In the genomic region with DNA sequence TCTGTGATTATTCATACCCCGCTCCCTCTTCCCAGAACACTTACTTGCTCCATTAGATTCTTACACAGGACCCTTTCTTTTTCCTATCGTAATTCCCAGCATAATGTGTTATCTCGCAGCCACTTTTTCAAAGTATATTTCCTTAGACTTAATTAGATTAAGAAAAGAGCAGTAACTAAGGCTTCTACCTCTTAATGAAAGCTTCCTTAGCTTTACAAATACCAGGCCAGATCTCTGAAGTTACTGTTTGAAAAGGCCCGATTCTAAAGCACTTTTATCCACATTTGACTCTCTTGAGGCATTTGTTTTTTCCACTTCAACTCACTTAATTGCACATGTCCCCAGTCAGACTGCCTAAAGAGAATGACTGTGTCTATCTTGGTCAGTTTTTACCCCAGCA, we compare ENCODE assay signal across 25 cellular contexts.
DNase-seq lines count a peak whose midpoint lies in the region; ATAC-seq and TF ChIP-seq lines count a peak whose summit lies in the region.
"Had no signal": no experiment of that assay in that cellular context is flagged by ENCODE, and none has a peak within 500 bp of the region (broad histone marks: within the 10 kb centered on the region; RNA-seq: fewer than 3 reads in every experiment).

No MANE protein-coding gene starts in this region.

- H3K9me3 Mint-ChIP-seq in Calu3 (ENCODE audit: low read depth, unreplicated experiment), result no peaks in the 10 kb centered on the region
- H3K9me3 Mint-ChIP-seq in nephron, result no peaks in the 10 kb centered on the region
- peaks cover 0 to 11% (median under 1%) of the 10 kb centered on the region in 9 donors for H3K9me3 Mint-ChIP-seq in naive thymus-derived CD8-positive, alpha-beta T cell
- H3K9me3 Mint-ChIP-seq in activated CD8-positive, alpha-beta memory T cell treated with anti-CD3 and anti-CD28 coated beads, Interleukin-2, amount 10 ng/mL, durations not matched to agents 7 days and 5 days (ENCODE audit: low read depth), result peaks cover 9% of the 10 kb centered on the region

- CTCF ChIA-PET in Calu3 (lab: Charles Lee), result no interaction called here
- CTCF ChIA-PET in activated CD8-positive, alpha-beta memory T cell treated with anti-CD3 and anti-CD28 coated beads, Interleukin-2, amount 10 ng/mL, durations not matched to agents 7 days and 5 days (lab: Charles Lee), result no interaction called here

- H3K4me1 ChIP-seq in hepatocyte (ENCODE audit: insufficient read depth), result peaks cover 5% of the 10 kb centered on the region
- H3K4me1 ChIP-seq: Peyer's patch had no signal

- peak overlapping the region; percentile 32 for H3K4me2 ChIP-seq in hepatocyte

- peak overlapping the region; percentile 96 for H3K27ac Mint-ChIP-seq in Calu3 (ENCODE audit: unreplicated experiment)
- peak overlapping the region; percentile 97 to 98 (median 98) for H3K27ac Mint-ChIP-seq in nephron
- H3K27ac Mint-ChIP-seq in naive thymus-derived CD8-positive, alpha-beta T cell, result no peak overlapping the region
- no peak overlapping the region for H3K27ac Mint-ChIP-seq in activated CD8-positive, alpha-beta memory T cell treated with anti-CD3 and anti-CD28 coated beads, Interleukin-2, amount 10 ng/mL, durations not matched to agents 7 days and 5 days
- H3K27ac Mint-ChIP-seq: CD8-positive, alpha-beta memory T cell; HFFc6 had no signal

- no peaks in the 10 kb centered on the region for H3K9me3 ChIP-seq in hepatocyte (ENCODE audit: low read depth)
- H3K9me3 ChIP-seq: MG63, Peyer's patch, SJCRH30 had no signal

- WGBS in hepatocyte (ENCODE audit: low lambda C conversion rate, missing lambda C conversion rate), result 69% methylated on average over 4 of the region's 4 CpGs

- no peaks in the 10 kb centered on the region for H3K27me3 Mint-ChIP-seq in Calu3 (ENCODE audit: unreplicated experiment)
- no peaks in the 10 kb centered on the region for H3K27me3 Mint-ChIP-seq in nephron (ENCODE audit: low read depth)
- H3K27me3 Mint-ChIP-seq in naive thymus-derived CD8-positive, alpha-beta T cell, result no peaks in the 10 kb centered on the region
- no peaks in the 10 kb centered on the region for H3K27me3 Mint-ChIP-seq in activated CD8-positive, alpha-beta memory T cell treated with anti-CD3 and anti-CD28 coated beads, Interleukin-2, amount 10 ng/mL, durations not matched to agents 7 days and 5 days
- H3K27me3 Mint-ChIP-seq: CD8-positive, alpha-beta memory T cell had no signal

- ATAC-seq in naive thymus-derived CD8-positive, alpha-beta T cell, result no peak
- no peak for ATAC-seq in activated CD8-positive, alpha-beta memory T cell treated with anti-CD3 and anti-CD28 coated beads, Interleukin-2, amount 10 ng/mL, durations not matched to agents 7 days and 5 days
- ATAC-seq: HepG2, K562 had no signal

- no peaks in the 10 kb centered on the region for H3K36me3 ChIP-seq in hepatocyte (replicated peaks; ENCODE audit: insufficient read depth, low read depth)
- H3K36me3 ChIP-seq: MG63, Peyer's patch, SJCRH30 had no signal

- BruUV-seq in Calu3 (replicated peaks; lab: Mats Ljungman, UMichigan), result no TSS peak

- DNase-seq in Calu3 (no peak), SK-N-DZ (ENCODE audit: low spot score) (peak; percentile 2), hepatocyte (ENCODE audit: low spot score) (no peak), NK-92 (lab: John Stamatoyannopoulos, UW; ENCODE audit: unreplicated experiment) (no peak), iPS-NIHi11 (ENCODE audit: low spot score) (no peak)
- DNase-seq in naive thymus-derived CD8-positive, alpha-beta T cell, result no peak
- no peak for DNase-seq in activated CD8-positive, alpha-beta memory T cell treated with anti-CD3 and anti-CD28 coated beads, Interleukin-2, amount 10 ng/mL, durations not matched to agents 7 days and 5 days
- DNase-seq: CD8-positive, alpha-beta memory T cell; DMS53; EL; GF-D8; HFFc6; MG63; NCI-H1436; NCI-H187 treated with DMSO at 0.1 percent for 48 hours; NCI-H2107; NCI-H345; NCI-H524; NCI-H82; Peyer's patch; SJCRH30 had no signal

- H3K4me1 Mint-ChIP-seq in Calu3 (ENCODE audit: low read depth, unreplicated experiment), result peaks cover 55% of the 10 kb centered on the region
- peaks cover 25% of the 10 kb centered on the region for H3K4me1 Mint-ChIP-seq in nephron
- no peaks in the 10 kb centered on the region for H3K4me1 Mint-ChIP-seq in naive thymus-derived CD8-positive, alpha-beta T cell
- no peaks in the 10 kb centered on the region for H3K4me1 Mint-ChIP-seq in activated CD8-positive, alpha-beta memory T cell treated with anti-CD3 and anti-CD28 coated beads, Interleukin-2, amount 10 ng/mL, durations not matched to agents 7 days and 5 days
- H3K4me1 Mint-ChIP-seq: CD8-positive, alpha-beta memory T cell had no signal

- TF ChIP-seq CTCF in Calu3 (IDR thresholded peaks at IDR 0.05; ENCODE audit: unreplicated experiment), result no peak
- no peak for TF ChIP-seq CTCF in hepatocyte (IDR thresholded peaks at IDR 0.05; ENCODE audit: poor library complexity)
- TF ChIP-seq CTCF in nephron (IDR thresholded peaks at IDR 0.05; ENCODE audit: unreplicated experiment in 3 of 3), result no peak

- intact Hi-C loops in Calu3 (cut with micrococcal nuclease; ENCODE audit: unreplicated experiment), result loop anchor here (5.0 kb wide), 2 partner anchors 319 to 1271 kb away; no protein-coding TSS in a partner anchor

- no peak overlapping the region for H2AFZ ChIP-seq in hepatocyte

- no peak overlapping the region for H3K4me3 ChIP-seq in hepatocyte
- H3K4me3 ChIP-seq: K562, MG63, Peyer's patch, SJCRH30 had no signal

- H3K79me2 ChIP-seq in hepatocyte, result no peaks in the 10 kb centered on the region

- H3K36me3 Mint-ChIP-seq in Calu3 (ENCODE audit: insufficient read depth, unreplicated experiment), result peaks cover 56% of the 10 kb centered on the region
- H3K36me3 Mint-ChIP-seq in nephron (ENCODE audit: low read depth), result peaks cover 7% of the 10 kb centered on the region
- no peaks in the 10 kb centered on the region for H3K36me3 Mint-ChIP-seq in naive thymus-derived CD8-positive, alpha-beta T cell
- no peaks in the 10 kb centered on the region for H3K36me3 Mint-ChIP-seq in activated CD8-positive, alpha-beta memory T cell treated with anti-CD3 and anti-CD28 coated beads, Interleukin-2, amount 10 ng/mL, durations not matched to agents 7 days and 5 days
- H3K36me3 Mint-ChIP-seq: CD8-positive, alpha-beta memory T cell had no signal

- no peaks in the 10 kb centered on the region for H3K9me2 ChIP-seq in hepatocyte (replicated peaks; ENCODE audit: insufficient read depth)

- H3K27ac ChIP-seq in hepatocyte, result no peak overlapping the region
- H3K27ac ChIP-seq: C4-2B, Peyer's patch, SJCRH30 had no signal

- POLR2A ChIA-PET in naive thymus-derived CD8-positive, alpha-beta T cell (lab: Charles Lee), result no interaction called here

- H3K4me3 Mint-ChIP-seq in Calu3 (ENCODE audit: low read depth, unreplicated experiment) (peak overlapping the region; percentile 89), nephron (peak overlapping the region; percentile 82 to 92 (median 88))
- no peak overlapping the region for H3K4me3 Mint-ChIP-seq in naive thymus-derived CD8-positive, alpha-beta T cell
- H3K4me3 Mint-ChIP-seq in activated CD8-positive, alpha-beta memory T cell treated with anti-CD3 and anti-CD28 coated beads, Interleukin-2, amount 10 ng/mL, durations not matched to agents 7 days and 5 days, result no peak overlapping the region
- H3K4me3 Mint-ChIP-seq: CD8-positive, alpha-beta memory T cell; HFFc6 had no signal

- H3K27me3 ChIP-seq in hepatocyte, result no peaks in the 10 kb centered on the region
- H3K27me3 ChIP-seq: MG63, Peyer's patch, SJCRH30 had no signal

- H4K20me1 ChIP-seq in hepatocyte (ENCODE audit: insufficient read depth, poor library complexity, severe bottlenecking), result no peaks in the 10 kb centered on the region

Comparison
In these comparisons a context has a peak if more than half of its experiments do, and no peak if none do; other contexts are left out.
1. H3K27ac Mint-ChIP-seq: peak in Calu3 (single experiment) and nephron (3 of 3); none in naive thymus-derived CD8-positive, alpha-beta T cell (0 of 10) and activated CD8-positive, alpha-beta memory T cell treated with anti-CD3 and anti-CD28 coated beads, Interleukin-2, amount 10 ng/mL, durations not matched to agents 7 days and 5 days (single experiment).
2. H3K4me3 Mint-ChIP-seq: peak in Calu3 (single experiment) and nephron (3 of 3); none in naive thymus-derived CD8-positive, alpha-beta T cell (0 of 10) and activated CD8-positive, alpha-beta memory T cell treated with anti-CD3 and anti-CD28 coated beads, Interleukin-2, amount 10 ng/mL, durations not matched to agents 7 days and 5 days (single experiment).